Comparison of ENCODE assay signal across 37 cellular contexts in the genomic region with DNA sequence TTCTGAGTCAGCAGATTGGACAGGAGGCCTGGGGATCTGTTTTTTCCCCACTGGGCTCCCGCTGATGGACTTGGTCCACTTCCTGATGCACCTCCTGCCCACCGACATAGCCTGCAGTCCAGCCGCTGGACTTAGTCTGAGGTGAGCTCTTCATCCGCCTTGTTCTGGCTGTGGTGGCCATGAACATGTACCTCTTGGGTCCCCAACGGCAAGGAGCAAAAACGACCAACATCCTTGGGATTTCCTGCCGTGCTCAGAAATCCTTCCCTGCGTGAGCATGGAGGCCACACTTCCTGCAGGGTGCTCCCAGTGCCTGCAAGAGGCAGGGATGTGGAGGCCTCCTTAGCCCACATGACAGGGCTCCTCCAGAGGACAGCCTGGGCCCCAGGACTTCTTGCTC.
"Had no signal": no experiment of that assay in that cellular context is flagged by ENCODE, and none has a peak within 500 bp of the region (broad histone marks: within the 10 kb centered on the region; RNA-seq: fewer than 3 reads in every experiment).

No MANE protein-coding gene starts in this region.

- H3K27ac ChIP-seq: brain microvascular endothelial cell, RWPE1, VCaP had no signal

- H3K27ac Mint-ChIP-seq: activated B cell treated with CpG ODN at 0.5 μM for 24 hours; activated CD4-positive, alpha-beta memory T cell treated with anti-CD3 and anti-CD28 coated beads for 36 hours; activated naive CD8-positive, alpha-beta T cell treated with anti-CD3 and anti-CD28 coated beads for 36 hours; activated T-helper 1 cell treated with anti-CD3 and anti-CD28 coated beads, Interleukin-12 subunit alpha, Interleukin-12 subunit beta, Interleukin-2, Interleukin-4 antibody, amounts not matched to agents 30 ng/mL and 10 ng/mL and 1 ng/mL, durations not matched to agents 14 hours and 24 hours and 36 hours; T-cell had no signal

- FAIRE-seq: RCC 7860 had no signal

- H3K4me3 ChIP-seq: MG63 had no signal

- H3K27me3 ChIP-seq: brain microvascular endothelial cell, MG63 had no signal

- ATAC-seq: activated T-cell treated with anti-CD3 and anti-CD28 coated beads, Interleukin-2, amount 50 U/mL, for 4 hours; PC-3; Right ventricle myocardium inferior; SK-N-SH treated with all-trans-retinoic acid at 6 μM for 48 hours; T-cell; T-helper 17 cell had no signal

- H3K9me3 Mint-ChIP-seq: activated B cell treated with CpG ODN at 0.5 μM for 24 hours; activated CD4-positive, alpha-beta memory T cell treated with anti-CD3 and anti-CD28 coated beads for 36 hours; activated naive CD8-positive, alpha-beta T cell treated with anti-CD3 and anti-CD28 coated beads for 36 hours; activated T-cell treated with anti-CD3 and anti-CD28 coated beads, Interleukin-2, amount 50 U/mL, for 4 hours; activated T-helper 1 cell treated with anti-CD3 and anti-CD28 coated beads, Interleukin-12 subunit alpha, Interleukin-12 subunit beta, Interleukin-2, Interleukin-4 antibody, amounts not matched to agents 30 ng/mL and 10 ng/mL and 1 ng/mL, durations not matched to agents 14 hours and 24 hours and 36 hours had no signal

- H3K9me3 ChIP-seq: MG63 had no signal

- H3K4me1 Mint-ChIP-seq: activated B cell treated with CpG ODN at 0.5 μM for 24 hours; activated naive CD8-positive, alpha-beta T cell treated with anti-CD3 and anti-CD28 coated beads for 36 hours; T-cell; T-helper 17 cell had no signal

- DNase-seq: activated B cell treated with CpG ODN at 0.5 μM for 24 hours; activated CD4-positive, alpha-beta memory T cell treated with anti-CD3 and anti-CD28 coated beads for 36 hours; activated CD4-positive, alpha-beta T cell treated with anti-CD3 and anti-CD28 coated beads for 4 hours; activated CD4-positive, alpha-beta T cell treated with anti-CD3 and anti-CD28 coated beads, Interleukin-2, amount 50 U/mL, for 1 hour; activated CD4-positive, CD25-positive, alpha-beta regulatory T cell treated with anti-CD3 and anti-CD28 coated beads, Interleukin-2, amount 50 U/mL, for 72 hours; activated CD8-positive, alpha-beta memory T cell treated with anti-CD3 and anti-CD28 coated beads, Interleukin-2, amount 50 U/mL, for 4 hours; activated naive CD4-positive, alpha-beta T cell; activated naive CD4-positive, alpha-beta T cell treated with anti-CD3 and anti-CD28 coated beads, Interleukin-2, amount 50 U/mL, for 16 hours; activated naive CD8-positive, alpha-beta T cell treated with anti-CD3 and anti-CD28 coated beads for 36 hours; activated T-cell treated with anti-CD3 and anti-CD28 coated beads for 4 hours; activated T-cell treated with anti-CD3 and anti-CD28 coated beads, Interleukin-2, amount 50 U/mL, for 4 hours; amniotic stem cell; brain microvascular endothelial cell; Kasumi-1; KG1; MG63; MV-4-11; NCI-H1092; NCI-H1436 treated with DMSO at 0.1 percent for 48 hours; NCI-H187; NCI-H2029 treated with DMSO at 0.1 percent for 48 hours; NCI-H2107; NCI-H2171; NCI-H510A; NCI-H526; NCI-H748 treated with DMSO at 0.1 percent for 48 hours; NK-92 treated with Interleukin-12 subunit alpha and Interleukin-12 subunit beta, amount 100 ng/mL, for 24 hours; PC-3; SIG-M5; T-cell; T-helper 17 cell had no signal

- H3K36me3 ChIP-seq: MG63 had no signal

- H3K27me3 Mint-ChIP-seq: activated B cell treated with CpG ODN at 0.5 μM for 24 hours; activated CD4-positive, alpha-beta memory T cell treated with anti-CD3 and anti-CD28 coated beads for 36 hours; activated naive CD8-positive, alpha-beta T cell treated with anti-CD3 and anti-CD28 coated beads for 36 hours had no signal

- H3K4me3 Mint-ChIP-seq: activated B cell treated with CpG ODN at 0.5 μM for 24 hours; activated CD4-positive, alpha-beta memory T cell treated with anti-CD3 and anti-CD28 coated beads for 36 hours; activated naive CD8-positive, alpha-beta T cell treated with anti-CD3 and anti-CD28 coated beads for 36 hours; activated T-cell treated with anti-CD3 and anti-CD28 coated beads, Interleukin-2, amount 50 U/mL, for 4 hours; activated T-helper 1 cell treated with anti-CD3 and anti-CD28 coated beads, Interleukin-12 subunit alpha, Interleukin-12 subunit beta, Interleukin-2, Interleukin-4 antibody, amounts not matched to agents 30 ng/mL and 10 ng/mL and 1 ng/mL, durations not matched to agents 14 hours and 24 hours and 36 hours; T-cell; T-helper 17 cell had no signal

- H3K36me3 Mint-ChIP-seq: activated CD4-positive, alpha-beta memory T cell treated with anti-CD3 and anti-CD28 coated beads for 36 hours; activated naive CD8-positive, alpha-beta T cell treated with anti-CD3 and anti-CD28 coated beads for 36 hours; T-cell had no signal
